9 cellular contexts compared by ENCODE assay signal in genomic region chr4:142817442-142817841, GRCh38. TPM values are rescaled to one million over a fixed set of nuclear protein-coding genes. Genes with fewer than 3 reads are reported as not detected.
DNase-seq lines count a peak whose midpoint lies in the region; ATAC-seq and TF ChIP-seq lines count a peak whose summit lies in the region.
"Had no signal": no experiment of that assay in that cellular context is flagged by ENCODE, and none has a peak within 500 bp of the region (broad histone marks: within the 10 kb centered on the region; RNA-seq: fewer than 3 reads in every experiment).

No MANE protein-coding gene starts in this region.

- peak overlapping the region; percentile 1 for H3K4me3 Mint-ChIP-seq in T-helper 1 cell treated with Interleukin-12 subunit alpha and Interleukin-12 subunit beta and Interleukin-4 antibody, amounts not matched to agents 30 μg/mL and 1 μg/mL, for 36 hours

- peaks cover 14% of the 10 kb centered on the region for H3K4me1 Mint-ChIP-seq in T-helper 1 cell treated with Interleukin-12 subunit alpha and Interleukin-12 subunit beta and Interleukin-4 antibody, amounts not matched to agents 30 μg/mL and 1 μg/mL, for 36 hours (ENCODE audit: low read depth)

- H3K4me3 ChIP-seq in HFF-Myc (replicated peaks; ENCODE audit: low read depth, low read length) = no peak overlapping the region
- peak overlapping the region in 1 of 4 donors; percentile 21 for H3K4me3 ChIP-seq in esophagus squamous epithelium

- no peaks in the 10 kb centered on the region for H3K27me3 ChIP-seq in esophagus squamous epithelium

- no peak for ATAC-seq in HG03521 (IDR thresholded peaks at IDR 0.05; ENCODE audit: unreplicated experiment)

- H3K36me3 ChIP-seq in esophagus squamous epithelium = no peaks in the 10 kb centered on the region

- H3K27ac ChIP-seq in esophagus squamous epithelium = peak overlapping the region in 3 of 4 donors; percentile 14 to 26 (median 14)
- H3K27ac ChIP-seq: KMS-11 had no signal

- peaks cover 0 to 15% (median 6%) of the 10 kb centered on the region in 3 donors for H3K4me1 ChIP-seq in esophagus squamous epithelium

- WGBS in esophagus squamous epithelium, 2 donors = 15 to 20% methylated on average over 6 of the region's 6 CpGs

- TF ChIP-seq CTCF in HFF-Myc (IDR thresholded peaks at IDR 0.05; ENCODE audit: low read depth, low read length, missing control alignments) (no peak), esophagus squamous epithelium (IDR thresholded peaks at IDR 0.05) (no peak)

- H3K9me3 ChIP-seq in esophagus squamous epithelium = no peaks in the 10 kb centered on the region

- no peak for TF ChIP-seq POLR2A in esophagus squamous epithelium (IDR thresholded peaks at IDR 0.05)

- intact Hi-C loops in esophagus squamous epithelium (cut with DNase I) = no loop called here

- H3K27ac Mint-ChIP-seq in T-helper 1 cell treated with Interleukin-12 subunit alpha and Interleukin-12 subunit beta and Interleukin-4 antibody, amounts not matched to agents 30 μg/mL and 1 μg/mL, for 36 hours = peak overlapping the region; percentile 14

- no peaks in the 10 kb centered on the region for H3K27me3 Mint-ChIP-seq in T-helper 1 cell treated with Interleukin-12 subunit alpha and Interleukin-12 subunit beta and Interleukin-4 antibody, amounts not matched to agents 30 μg/mL and 1 μg/mL, for 36 hours (ENCODE audit: low read depth)

- H3K9me3 Mint-ChIP-seq in T-helper 1 cell treated with Interleukin-12 subunit alpha and Interleukin-12 subunit beta and Interleukin-4 antibody, amounts not matched to agents 30 μg/mL and 1 μg/mL, for 36 hours = no peaks in the 10 kb centered on the region

- DNase-seq in HFF-Myc (ENCODE audit: extremely low read depth, low read depth) (peak; percentile 93), esophagus squamous epithelium (lab: John Stamatoyannopoulos, UW) (no peak), NOMO-1 treated with dmso at 0.1 percent for 144 hours (lab: John Stamatoyannopoulos, UW; ENCODE audit: unreplicated experiment) (no peak), COLO668 (lab: John Stamatoyannopoulos, UW; ENCODE audit: unreplicated experiment) (no peak), SKM-1 (lab: John Stamatoyannopoulos, UW; ENCODE audit: unreplicated experiment) (no peak)
- DNase-seq in stimulated activated CD4-positive, alpha-beta T cell treated with anti-CD3 and anti-CD28 coated beads, Interleukin-1b, Interleukin-23, amount 100 ng/mL, for 24 hours (ENCODE audit: low read depth in 4 of 4, low spot score in 1 of 4) = peak in 3 of 4 experiments; percentile 5 to 23 (median 10)

- no peaks in the 10 kb centered on the region for H3K36me3 Mint-ChIP-seq in T-helper 1 cell treated with Interleukin-12 subunit alpha and Interleukin-12 subunit beta and Interleukin-4 antibody, amounts not matched to agents 30 μg/mL and 1 μg/mL, for 36 hours (ENCODE audit: low read depth)

RNA-seq across cellular contexts. Expression of gene INPP4B, which starts 28.7 kb away (rescaled TPM):
- total RNA-seq in esophagus squamous epithelium = 10 to 100 TPM; 14.3 to 49.7 (median 21.3) TPM

Comparison
In these comparisons a context has a peak if more than half of its experiments do, and no peak if none do; other contexts are left out.
1. DNase-seq: peak in HFF-Myc (single experiment) and stimulated activated CD4-positive, alpha-beta T cell treated with anti-CD3 and anti-CD28 coated beads, Interleukin-1b, Interleukin-23, amount 100 ng/mL, for 24 hours (3 of 4); none in esophagus squamous epithelium (single experiment), NOMO-1 treated with dmso at 0.1 percent for 144 hours (single experiment), COLO668 (single experiment) and SKM-1 (single experiment).